Comparison of ENCODE assay signal across 8 cellular contexts in genomic region chr10:27503498-27504006, GRCh38. TPM values are rescaled to one million over a fixed set of nuclear protein-coding genes. Genes with fewer than 3 reads are reported as not detected.
DNase-seq lines count a peak whose midpoint lies in the region; ATAC-seq, FAIRE-seq and TF ChIP-seq lines count a peak whose summit lies in the region.

No MANE protein-coding gene starts in this region.

- WGBS in lower leg skin, 2 donors = 41 to 44% methylated on average over 4 of the region's 4 CpGs

- FAIRE-seq in bronchial epithelial cell (lab: Jason Lieb, UNC) = no peak

- DNase-seq in AG04449 (ENCODE audit: low read depth, low spot score) = no peak
- DNase-seq in HL-60 (ENCODE audit: low read depth in 1 of 2, low spot score in 1 of 2) = no peak
- no peak for DNase-seq in bronchial epithelial cell (ENCODE audit: low read depth)
- no peak for DNase-seq in lower leg skin (ENCODE audit: low spot score in 2 of 2)
- no peak for DNase-seq in SKM-1 (lab: John Stamatoyannopoulos, UW; ENCODE audit: unreplicated experiment)
- DNase-seq in Kasumi-1 (lab: John Stamatoyannopoulos, UW) = no peak

- ATAC-seq in GM18858 (IDR thresholded peaks at IDR 0.05; ENCODE audit: unreplicated experiment) = no peak

- H3K36me3 ChIP-seq in bronchial epithelial cell (ENCODE audit: control insufficient read depth, insufficient read depth, low read length) (no peaks in the 10 kb centered on the region), muscle layer of colon (ENCODE audit: insufficient read depth, low read length) (peaks cover 10% of the 10 kb centered on the region)

- no peaks in the 10 kb centered on the region for H3K9me3 ChIP-seq in muscle layer of colon (ENCODE audit: low read length)

- peak overlapping the region; percentile 72 for H3K27ac ChIP-seq in HL-60 (replicated peaks)
- H3K27ac ChIP-seq in muscle layer of colon (ENCODE audit: low read depth, low read length) = peak overlapping the region; percentile 97

- no peaks in the 10 kb centered on the region for H3K27me3 ChIP-seq in HL-60 (ENCODE audit: insufficient read depth, poor library complexity, severe bottlenecking)
- H3K27me3 ChIP-seq in bronchial epithelial cell (ENCODE audit: control insufficient read depth, insufficient read depth, low read length) = no peaks in the 10 kb centered on the region
- H3K27me3 ChIP-seq in muscle layer of colon (ENCODE audit: control insufficient read depth in 1 of 2, insufficient read depth in 2 of 2, low read length in 2 of 2) = no peaks in the 10 kb centered on the region

- H3K4me1 ChIP-seq in muscle layer of colon (ENCODE audit: insufficient read depth, low read length) = peaks cover 26% of the 10 kb centered on the region

- peak overlapping the region; percentile 60 for H3K9ac ChIP-seq in muscle layer of colon (ENCODE audit: low read length)

- POLR2A ChIA-PET in AG04449 (lab: Yijun Ruan, JAX) = interaction anchor here (0.6 to 2.0 kb wide), 6 partner anchors 10 to 1029 kb away, joined by 3 to 10 read pairs (median 5); no protein-coding TSS in a partner anchor

- H3K4me3 ChIP-seq in AG04449 (ENCODE audit: low read depth, low read length) (peak overlapping the region; percentile 94), HL-60 (replicated peaks; ENCODE audit: insufficient read depth, low read length) (peak overlapping the region; percentile 23), bronchial epithelial cell (ENCODE audit: low read depth, low read length) (peak overlapping the region; percentile 93), muscle layer of colon (ENCODE audit: low read depth in 1 of 2, low read length in 2 of 2) (peak overlapping the region; percentile 74 to 93), lower leg skin (ENCODE audit: low read depth, poor library complexity, severe bottlenecking) (no peak overlapping the region)

- CTCF ChIA-PET in AG04449 (lab: Yijun Ruan, JAX) = interaction anchor here (1.8 kb wide), 1 partner anchor 10 kb away, joined by 5 read pairs; no protein-coding TSS in a partner anchor

- TF ChIP-seq CTCF in AG04449 (IDR thresholded peaks at IDR 0.05; ENCODE audit: insufficient read depth, low read length, missing control alignments) = no peak
- TF ChIP-seq CTCF in HL-60 (IDR thresholded peaks at IDR 0.05; ENCODE audit: insufficient read depth, low read length) = no peak
- TF ChIP-seq CTCF in bronchial epithelial cell (IDR thresholded peaks at IDR 0.05; ENCODE audit: insufficient read depth, low read length, severe bottlenecking) = no peak
- TF ChIP-seq CTCF in lower leg skin (IDR thresholded peaks at IDR 0.05) = no peak

- TF ChIP-seq POLR2A in lower leg skin (IDR thresholded peaks at IDR 0.05) = no peak

- intact Hi-C loops in lower leg skin (cut with DNase I; ENCODE audit: low total_unique reads) = no loop called here

RNA-seq across cellular contexts. Expression of gene RAB18, which starts 0.6 kb away (rescaled TPM):
- total RNA-seq in bronchial epithelial cell = 74.8 and 102 TPM in 2 replicates
- total RNA-seq in lower leg skin = 100 to 1,000 TPM in 1 of 4 donors, 10 to 100 TPM in 3; 39.9 to 102 (median 66.4) TPM
